ENCODE assay signal across 13 cellular contexts in genomic region chr10:131946321-131946751, GRCh38. TPM values are rescaled to one million over a fixed set of nuclear protein-coding genes. Genes with fewer than 3 reads are reported as not detected.
DNase-seq lines count a peak whose midpoint lies in the region; ATAC-seq, FAIRE-seq and TF ChIP-seq lines count a peak whose summit lies in the region.
"Had no signal": no experiment of that assay in that cellular context is flagged by ENCODE, and none has a peak within 500 bp of the region (broad histone marks: within the 10 kb centered on the region; RNA-seq: fewer than 3 reads in every experiment).

No MANE protein-coding gene starts in this region.

- no peak overlapping the region for H3K9ac ChIP-seq in IMR-90 (ENCODE audit: low read depth, low read length)
- H3K9ac ChIP-seq: neural progenitor cell had no signal

- peaks cover 57% of the 10 kb centered on the region for H3K36me3 ChIP-seq in A673 (ENCODE audit: insufficient read depth, low read length, poor library complexity, severe bottlenecking)
- H3K36me3 ChIP-seq in IMR-90 (ENCODE audit: control insufficient read depth, insufficient read depth, low read length), result peaks cover 40% of the 10 kb centered on the region
- peaks cover 22% of the 10 kb centered on the region for H3K36me3 ChIP-seq in bronchial epithelial cell (ENCODE audit: control insufficient read depth, insufficient read depth, low read length)
- H3K36me3 ChIP-seq: neural progenitor cell had no signal

- TF ChIP-seq RAD21 in IMR-90 (IDR thresholded peaks at IDR 0.05; ENCODE audit: low read length), result no peak

- dilution Hi-C loops in IMR-90 (cut with HindIII; ENCODE audit: low sequenced_read_pairs, unreplicated experiment), result no loop called here

- no peak overlapping the region for H4K5ac ChIP-seq in IMR-90 (ENCODE audit: low read depth, low read length)

- TF ChIP-seq CTCF in A673 (conservative IDR thresholded peaks at IDR 0.05; ENCODE audit: low read depth, low read length) (peak; percentile 27; the same call in 1 of the 2 replicates), IMR-90 (conservative IDR thresholded peaks at IDR 0.05; ENCODE audit: low read depth, low read length) (peak; percentile 12; the same call in 1 of the 2 replicates), bronchial epithelial cell (IDR thresholded peaks at IDR 0.05; ENCODE audit: insufficient read depth, low read length, severe bottlenecking) (no peak)

- peak overlapping the region; percentile 78 for H2BK20ac ChIP-seq in IMR-90 (ENCODE audit: low read depth, low read length)

- H2BK15ac ChIP-seq in IMR-90 (ENCODE audit: low read depth, low read length), result peak overlapping the region; percentile 12; the same call in 1 of the 3 replicates

- peak overlapping the region; percentile 81 for H3K4ac ChIP-seq in IMR-90 (ENCODE audit: low read depth, low read length)

- no peak overlapping the region; the same call in 1 of the 2 replicates for H2AK5ac ChIP-seq in IMR-90 (ENCODE audit: low read depth, low read length)

- peaks cover 33 to 65% of the 10 kb centered on the region in 2 experiments for H3K79me1 ChIP-seq in IMR-90 (ENCODE audit: low read depth in 1 of 2, low read length in 2 of 2)

- peak overlapping the region; percentile 49; the same call in 1 of the 2 replicates for H3K14ac ChIP-seq in IMR-90 (replicated peaks; ENCODE audit: low read depth, low read length)

- H3K4me3 ChIP-seq in A673 (ENCODE audit: low read depth, low read length, poor library complexity, severe bottlenecking) (no peak overlapping the region), IMR-90 (ENCODE audit: insufficient read depth, low read depth, low read length) (no peak overlapping the region), bronchial epithelial cell (ENCODE audit: low read depth, low read length) (no peak overlapping the region)
- H3K4me3 ChIP-seq: neural progenitor cell had no signal

- peak overlapping the region; percentile 44; the same call in 1 of the 2 replicates for H3K23ac ChIP-seq in IMR-90 (ENCODE audit: low read depth, low read length)

- BruUV-seq in A673 (replicated peaks; lab: Mats Ljungman, UMichigan) (no TSS peak), IMR-90 (replicated peaks; lab: Mats Ljungman, UMichigan) (no TSS peak)

- H2BK5ac ChIP-seq in IMR-90 (ENCODE audit: low read depth, low read length, poor library complexity, severe bottlenecking), result peak overlapping the region; percentile 70

- H4K20me1 ChIP-seq in IMR-90 (ENCODE audit: insufficient read depth, low read length), result peaks cover 16% of the 10 kb centered on the region

- H3K56ac ChIP-seq in IMR-90 (ENCODE audit: extremely low read depth, insufficient read depth, low read length), result peak overlapping the region; percentile 33; the same call in 1 of the 2 replicates

- H3K9me1 ChIP-seq in IMR-90 (ENCODE audit: insufficient read depth, low read length), result peaks cover 32% of the 10 kb centered on the region

- peak overlapping the region; percentile 64 for H3K4me2 ChIP-seq in IMR-90 (ENCODE audit: low read depth, low read length)
- H3K4me2 ChIP-seq: neural progenitor cell had no signal

- CTCF ChIA-PET in A673 (lab: Charles Lee), result no interaction called here
- CTCF ChIA-PET in IMR-90 (lab: Yijun Ruan, JAX), result interaction anchor here (0.6 to 1.2 kb wide), 2 partner anchors 38 to 61 kb away, joined by 3 read pairs; no protein-coding TSS in a partner anchor

- peak; percentile 75 for ATAC-seq in IMR-90 (ENCODE audit: low read depth)
- no peak for ATAC-seq in left colon
- no peak for ATAC-seq in HG03342 (IDR thresholded peaks at IDR 0.05; ENCODE audit: unreplicated experiment)
- no peak for ATAC-seq in HG03159 (IDR thresholded peaks at IDR 0.05; ENCODE audit: unreplicated experiment)

- POLR2A ChIA-PET in A673 (lab: Charles Lee; ENCODE audit: low non-redundant PET), result no interaction called here
- POLR2A ChIA-PET in IMR-90 (lab: Charles Lee; ENCODE audit: unreplicated experiment), result no interaction called here

- no peak for FAIRE-seq in bronchial epithelial cell (lab: Jason Lieb, UNC)
- FAIRE-seq: colon had no signal

- H3K18ac ChIP-seq in IMR-90 (ENCODE audit: low read depth, low read length), result peak overlapping the region; percentile 53

- H3K9me3 ChIP-seq in A673 (ENCODE audit: low read depth, low read length, poor library complexity, severe bottlenecking), result no peaks in the 10 kb centered on the region
- no peaks in the 10 kb centered on the region for H3K9me3 ChIP-seq in IMR-90 (ENCODE audit: control insufficient read depth, insufficient read depth, low read length)

- H3K4me1 ChIP-seq in A673 (ENCODE audit: insufficient read depth, low read length, poor library complexity, severe bottlenecking) (peaks cover 18% of the 10 kb centered on the region), IMR-90 (ENCODE audit: control insufficient read depth, insufficient read depth, low read length) (peaks cover 21% of the 10 kb centered on the region)
- H3K4me1 ChIP-seq: neural progenitor cell had no signal

- in situ Hi-C loops in IMR-90 (cut with MboI; ENCODE audit: low sequenced_read_pairs), result no loop called here

- 8% methylated on average over 4 of the region's 14 CpGs; no CpG with 5 or more reads in 1 of the 2 experiments for WGBS in IMR-90 (ENCODE audit: extremely low coverage in 2 of 2, insufficient read length in 1 of 2), 2 experiments

- TF ChIP-seq POLR2A in IMR-90 (IDR thresholded peaks at IDR 0.05; ENCODE audit: low read depth, low read length), result no peak

- peak overlapping the region; percentile 6 to 75; a peak in 3 of 4 replicates for H4K8ac ChIP-seq in IMR-90 (ENCODE audit: low read depth in 2 of 2, low read length in 2 of 2)

- intact Hi-C loops in A673 (cut with micrococcal nuclease; ENCODE audit: unreplicated experiment) (no loop called here), IMR-90 (cut with micrococcal nuclease) (loop anchor here (2.0 to 5.0 kb wide), 2 partner anchors 36 to 44 kb away; partner anchors contain the start of gene PPP2R2D), left colon (cut with DNase I, micrococcal nuclease) (no loop called here)

- H2AK9ac ChIP-seq in IMR-90 (replicated peaks; ENCODE audit: low read depth, low read length, poor library complexity), result peak overlapping the region; percentile 78

- DNase-seq in A673 (ENCODE audit: low spot score), result peak; percentile 61
- peak; percentile 91 for DNase-seq in IMR-90
- peak; percentile 83 for DNase-seq in bronchial epithelial cell (ENCODE audit: low read depth)
- DNase-seq in lung microvascular endothelial cell (ENCODE audit: low read depth in 2 of 2), result peak; percentile 59 to 84
- no peak for DNase-seq in left colon
- DNase-seq in HK-2 (ENCODE audit: unreplicated experiment), result no peak
- DNase-seq: Kasumi-1, NCI-H69, T-helper 2 cell had no signal

- H3K27ac ChIP-seq in A673 (ENCODE audit: low read depth, low read length, poor library complexity, severe bottlenecking), result peak overlapping the region; percentile 56
- H3K27ac ChIP-seq in IMR-90 (ENCODE audit: insufficient read depth, low read length), result peak overlapping the region; percentile 66
- H3K27ac ChIP-seq: neural progenitor cell had no signal

- H3K27me3 ChIP-seq in A673 (replicated peaks; ENCODE audit: insufficient read depth, low read depth, low read length, poor library complexity) (no peaks in the 10 kb centered on the region), IMR-90 (ENCODE audit: control insufficient read depth, insufficient read depth, low read length) (no peaks in the 10 kb centered on the region), bronchial epithelial cell (ENCODE audit: control insufficient read depth, insufficient read depth, low read length) (no peaks in the 10 kb centered on the region)
- H3K27me3 ChIP-seq: neural progenitor cell had no signal

- peak overlapping the region; percentile 96 for H2BK120ac ChIP-seq in IMR-90 (ENCODE audit: low read depth, low read length)

- peak overlapping the region; percentile 85 for H4K91ac ChIP-seq in IMR-90 (ENCODE audit: insufficient read depth, low read depth, low read length)

- peak overlapping the region; percentile 28 for H2AFZ ChIP-seq in IMR-90 (replicated peaks; ENCODE audit: low read length, poor library complexity)
- H2AFZ ChIP-seq: neural progenitor cell had no signal

TF ChIP-seq in IMR-90, 13 proteins besides CTCF, POLR2A, EP300 and RAD21 (continues in another document):
- TF ChIP-seq CEBPB (IDR thresholded peaks at IDR 0.05; ENCODE audit: low read depth, low read length) (0 out of 2 replicates have a peak, but pooled peaks have one; percentile 4), CHD1 (IDR thresholded peaks at IDR 0.05; ENCODE audit: low read depth, low read length) (no peak), ELK1 (IDR thresholded peaks at IDR 0.05; ENCODE audit: borderline replicate concordance, low read depth, low read length) (no peak), BHLHE40 (IDR thresholded peaks at IDR 0.05; ENCODE audit: low read depth, low read length) (peak; percentile 74; the same call in 1 of the 2 replicates), RFX5 (IDR thresholded peaks at IDR 0.05; ENCODE audit: low read depth, low read length) (no peak), MAFK (IDR thresholded peaks at IDR 0.05; ENCODE audit: low read depth, low read length) (no peak), RCOR1 (IDR thresholded peaks at IDR 0.05; ENCODE audit: insufficient replicate concordance, low read length) (peak; percentile 58), NFE2L2 (IDR thresholded peaks at IDR 0.05; ENCODE audit: low read depth, low read length) (no peak), MAZ (IDR thresholded peaks at IDR 0.05; ENCODE audit: borderline replicate concordance, low read depth, low read length) (no peak)

RNA-seq across cellular contexts. Expression of gene BNIP3, which starts 35.4 kb away (rescaled TPM):
- total RNA-seq in A673 (2021), result 24.9 and 33.2 TPM in 2 replicates
- total RNA-seq in IMR-90 (2012; rRNA removed), result 134 and 252 TPM in 2 replicates
- polyA plus RNA-seq in IMR-90 (2012; rRNA removed), result 181 and 211 TPM in 2 replicates
- 221 and 286 TPM in 2 replicates for polyA plus RNA-seq in IMR-90 (2012; cell fraction: cytosol; rRNA removed)
- polyA plus RNA-seq in IMR-90 (2012; cell fraction: nucleus; rRNA removed; ENCODE audit: low replicate concordance), result 248 and 274 TPM in 2 replicates
- 84.0 and 96.5 TPM in 2 replicates for total RNA-seq in bronchial epithelial cell
- total RNA-seq in lung microvascular endothelial cell, result 23.5 and 56.2 TPM in 2 replicates
- total RNA-seq in left colon, result 1 to 10 TPM; 4.7 to 9.4 TPM

RNA-seq across cellular contexts. Expression of gene PPP2R2D, which starts 45.5 kb away (rescaled TPM):
- total RNA-seq in A673 (2021) (48.4 and 49.1 TPM in 2 replicates), IMR-90 (2012; rRNA removed) (21.1 and 23.8 TPM in 2 replicates), bronchial epithelial cell (31.7 and 34.2 TPM in 2 replicates), lung microvascular endothelial cell (17.2 and 28.8 TPM in 2 replicates), left colon (10 to 100 TPM; 28.5 to 30.2 TPM)
- polyA plus RNA-seq in IMR-90 (2012; rRNA removed), result 22.8 and 23.3 TPM in 2 replicates
- polyA plus RNA-seq in IMR-90 (2012; cell fraction: cytosol; rRNA removed), result 16.2 and 18.1 TPM in 2 replicates
- 34.7 and 54.8 TPM in 2 replicates for polyA plus RNA-seq in IMR-90 (2012; cell fraction: nucleus; rRNA removed; ENCODE audit: low replicate concordance)

Comparison
In these comparisons a context has a peak if more than half of its experiments do, and no peak if none do; other contexts are left out.
1. DNase-seq: peak in A673 (single experiment), IMR-90 (single experiment), bronchial epithelial cell (single experiment) and lung microvascular endothelial cell (2 of 2); none in left colon (0 of 2) and HK-2 (single experiment).